In genomic region chr12:120686151-120686689, GRCh38 we compare ENCODE assay signal across 8 cellular contexts. TPM values are rescaled to one million over a fixed set of nuclear protein-coding genes. Genes with fewer than 3 reads are reported as not detected.
A peak's percentile ranks its signal among the peaks of the same experiment; 100 is the strongest.
DNase-seq lines count a peak whose midpoint lies in the region; ATAC-seq, FAIRE-seq and TF ChIP-seq lines count a peak whose summit lies in the region.

No MANE protein-coding gene starts in this region.

- peak overlapping the region; percentile 94 to 95 for H3K27ac ChIP-seq in kidney (ENCODE audit: low read depth in 2 of 2, low read length in 2 of 2)

- TF ChIP-seq CTCF in AG09309 (IDR thresholded peaks at IDR 0.05; ENCODE audit: control insufficient read depth, insufficient read depth, low read depth, low read length, missing control alignments) (no peak), kidney (IDR thresholded peaks at IDR 0.05; ENCODE audit: borderline replicate concordance, extremely low read depth, insufficient read depth) (no peak)

- H3K4me3 ChIP-seq in AG09309 (ENCODE audit: control insufficient read depth, low read depth, low read length) (peak overlapping the region; percentile 81), kidney (ENCODE audit: low read length in 2 of 2) (peak overlapping the region; percentile 93)

- H3K36me3 ChIP-seq in kidney (ENCODE audit: control insufficient read depth in 1 of 2, insufficient read depth in 2 of 2, low read length in 2 of 2): no peaks in the 10 kb centered on the region

- peak; percentile 81 for DNase-seq in AG09309 (ENCODE audit: low read depth)
- DNase-seq in NCI-H345 treated with DMSO at 0.1 percent for 48 hours (lab: John Stamatoyannopoulos, UW; ENCODE audit: unreplicated experiment): peak; percentile 94
- DNase-seq in cerebellum (ENCODE audit: low spot score): peak; percentile 94
- DNase-seq in kidney: peak; percentile 100
- peak; percentile 99 for DNase-seq in stimulated activated CD4-positive, alpha-beta T cell treated with anti-CD3 and anti-CD28 coated beads, Interleukin-15, amount 100 ng/mL, for 24 hours

- ATAC-seq in GM19025 (IDR thresholded peaks at IDR 0.05; ENCODE audit: low read depth, unreplicated experiment) (peak; percentile 65), HG03280 (IDR thresholded peaks at IDR 0.05; ENCODE audit: unreplicated experiment) (peak; percentile 72)
- peak; percentile 83 for ATAC-seq in activated CD4-positive, CD25-positive, alpha-beta regulatory T cell treated with anti-CD3 and anti-CD28 coated beads, Interleukin-2, amount 50 U/mL, for 24 hours

- no peak for FAIRE-seq in kidney (lab: Jason Lieb, UNC)

- peak overlapping the region; percentile 69 to 87 for H3K9ac ChIP-seq in kidney (ENCODE audit: low read length in 2 of 2)

- intact Hi-C loops in kidney (cut with DNase I): no loop called here

- peaks cover 17 to 18% of the 10 kb centered on the region in 2 donors for H3K4me1 ChIP-seq in kidney (ENCODE audit: control insufficient read depth in 1 of 2, insufficient read depth in 1 of 2, low read depth in 1 of 2, low read length in 2 of 2)

- no peaks in the 10 kb centered on the region for H3K9me3 ChIP-seq in kidney (ENCODE audit: control insufficient read depth in 1 of 2, low read length in 2 of 2)

RNA-seq across cellular contexts. Expression of gene MLEC, which starts 0.7 kb away (rescaled TPM):
- total RNA-seq in cerebellum (46.8 TPM), kidney (146 TPM)
- polyA plus RNA-seq in kidney (ENCODE audit: insufficient read depth, low read depth, low replicate concordance): 60.3 TPM

RNA-seq across cellular contexts. Expression of gene UNC119B, which starts 24.0 kb away (rescaled TPM):
- total RNA-seq in cerebellum (20.8 TPM), kidney (44.5 TPM)
- 29.4 TPM for polyA plus RNA-seq in kidney (ENCODE audit: insufficient read depth, low read depth, low replicate concordance)

RNA-seq across cellular contexts. Expression of gene ACADS, which starts 39.4 kb away (rescaled TPM):
- total RNA-seq in cerebellum: 3.3 TPM
- 24.4 TPM for total RNA-seq in kidney
- 133 TPM for polyA plus RNA-seq in kidney (ENCODE audit: insufficient read depth, low read depth, low replicate concordance)

RNA-seq across cellular contexts. Expression of gene CABP1, which starts 45.8 kb away (rescaled TPM):
- total RNA-seq in cerebellum (3.3 TPM), kidney (2.0 TPM)
- polyA plus RNA-seq in kidney (ENCODE audit: insufficient read depth, low read depth, low replicate concordance): 24.1 TPM

Comparison
In these comparisons a context has a peak if more than half of its experiments do, and no peak if none do; other contexts are left out.
1. Peak in every context shown above with its lines: DNase-seq, ATAC-seq, H3K4me3 ChIP-seq and H3K27ac ChIP-seq.